In genomic region chr2:42361728-42362298, GRCh38 we compare ENCODE assay signal across 8 cellular contexts. TPM values are rescaled to one million over a fixed set of nuclear protein-coding genes. Genes with fewer than 3 reads are reported as not detected.
A peak's percentile ranks its signal among the peaks of the same experiment; 100 is the strongest.
DNase-seq lines count a peak whose midpoint lies in the region; ATAC-seq, FAIRE-seq and TF ChIP-seq lines count a peak whose summit lies in the region.

No MANE protein-coding gene starts in this region.

- H3K9me2 ChIP-seq in OCI-LY1 (ENCODE audit: low read depth, low read length) = no peaks in the 10 kb centered on the region

- H3K9ac ChIP-seq in ES-I3 (ENCODE audit: low read depth, low read length) = peak overlapping the region; percentile 57
- peak overlapping the region; percentile 87 for H3K9ac ChIP-seq in OCI-LY1 (ENCODE audit: low read length)
- peak overlapping the region; percentile 25 for H3K9ac ChIP-seq in endothelial cell of umbilical vein (replicated peaks; ENCODE audit: extremely low read depth, insufficient read depth, low read length)

- H3K36me3 ChIP-seq in ES-I3 (ENCODE audit: insufficient read depth, low read length) (no peaks in the 10 kb centered on the region), OCI-LY1 (ENCODE audit: insufficient read depth, low read length) (no peaks in the 10 kb centered on the region), endothelial cell of umbilical vein (ENCODE audit: control insufficient read depth in 2 of 2, extremely low read depth in 1 of 2, insufficient read depth in 2 of 2, low read length in 2 of 2) (no peaks in the 10 kb centered on the region)

- POLR2A ChIA-PET in endothelial cell of umbilical vein (lab: Charles Lee) = no interaction called here

- H3K4me3 ChIP-seq in OCI-LY1 (ENCODE audit: low read depth, low read length, poor library complexity, severe bottlenecking) (peak overlapping the region; percentile 87), endothelial cell of umbilical vein (replicated peaks in 1 of 3; ENCODE audit: insufficient read depth in 1 of 3, low read depth in 1 of 3, low read length in 3 of 3) (peak overlapping the region in 2 of 3 experiments; percentile 8 to 58)

- no peak for FAIRE-seq in endothelial cell of umbilical vein (lab: Jason Lieb, UNC)

- no peak for TF ChIP-seq POLR2A in endothelial cell of umbilical vein (IDR thresholded peaks at IDR 0.05; ENCODE audit: low read depth, low read length)

- no peak for DNase-seq in endothelial cell of umbilical vein (ENCODE audit: low read depth, low spot score)
- no peak for DNase-seq in osteocyte (ENCODE audit: extremely low spot score, unreplicated experiment)
- DNase-seq in hypothalamus (lab: John Stamatoyannopoulos, UW) = no peak
- DNase-seq in anterior cingulate cortex (lab: John Stamatoyannopoulos, UW) = no peak
- no peak for DNase-seq in amygdala (lab: John Stamatoyannopoulos, UW)

- no peaks in the 10 kb centered on the region for H3K9me3 ChIP-seq in ES-I3 (ENCODE audit: control insufficient read depth, insufficient read depth, low read length)
- no peaks in the 10 kb centered on the region for H3K9me3 ChIP-seq in OCI-LY1 (ENCODE audit: low read length)
- H3K9me3 ChIP-seq in endothelial cell of umbilical vein (replicated peaks; ENCODE audit: control insufficient read depth, insufficient read depth, low read length) = no peaks in the 10 kb centered on the region

- peak overlapping the region; percentile 66 for H2AFZ ChIP-seq in OCI-LY1 (ENCODE audit: low read length)
- peak overlapping the region; percentile 88 for H2AFZ ChIP-seq in endothelial cell of umbilical vein (ENCODE audit: low read depth, low read length)

- H3K4me1 ChIP-seq in ES-I3 (ENCODE audit: insufficient read depth, low read length) (peaks cover 7% of the 10 kb centered on the region; the same call in 1 of the 2 replicates), OCI-LY1 (ENCODE audit: insufficient read depth, low read length, severe bottlenecking) (peaks cover 32% of the 10 kb centered on the region), endothelial cell of umbilical vein (ENCODE audit: control insufficient read depth, extremely low read depth, insufficient read depth, low read length) (peaks cover 18% of the 10 kb centered on the region)

- H3K4me2 ChIP-seq in OCI-LY1 (ENCODE audit: low read length) (peak overlapping the region; percentile 74), endothelial cell of umbilical vein (ENCODE audit: insufficient read depth, low read length) (peak overlapping the region; percentile 85)

- BruUV-seq in endothelial cell of umbilical vein (replicated peaks; lab: Mats Ljungman, UMichigan) = no TSS peak

- no peaks in the 10 kb centered on the region for H3K36me3 Mint-ChIP-seq in osteocyte (ENCODE audit: unreplicated experiment)

- H3K79me2 ChIP-seq in OCI-LY1 (ENCODE audit: insufficient read depth, low read length) (peaks cover 39% of the 10 kb centered on the region), endothelial cell of umbilical vein (ENCODE audit: control insufficient read depth, insufficient read depth, low read length) (peaks cover 38% of the 10 kb centered on the region)

- no peaks in the 10 kb centered on the region for H3K27me3 ChIP-seq in OCI-LY1 (ENCODE audit: insufficient read depth, low read length)
- peaks cover 1 to 2% of the 10 kb centered on the region in 2 experiments for H3K27me3 ChIP-seq in endothelial cell of umbilical vein (ENCODE audit: control insufficient read depth in 2 of 2, insufficient read depth in 2 of 2, low read length in 2 of 2)

- peaks cover 37% of the 10 kb centered on the region for H3K4me1 Mint-ChIP-seq in osteocyte (ENCODE audit: unreplicated experiment)

- TF ChIP-seq CTCF in OCI-LY1 (IDR thresholded peaks at IDR 0.05; ENCODE audit: low read length) = no peak; the same call in 1 of the 2 replicates
- TF ChIP-seq CTCF in endothelial cell of umbilical vein (IDR thresholded peaks at IDR 0.05; ENCODE audit: extremely low read depth in 1 of 2, insufficient read depth in 1 of 2, low read depth in 1 of 2, low read length in 2 of 2) = no peak
- no peak for TF ChIP-seq CTCF in osteocyte (IDR thresholded peaks at IDR 0.05)

- intact Hi-C loops in endothelial cell of umbilical vein (cut with micrococcal nuclease) = loop anchor here (1.0 to 2.0 kb wide), 6 partner anchors 33 to 315 kb away; partner anchors contain the start of gene EML4

- H3K27ac ChIP-seq in OCI-LY1 (ENCODE audit: low read depth, low read length, poor library complexity, severe bottlenecking) = no peak overlapping the region
- H3K27ac ChIP-seq in endothelial cell of umbilical vein (ENCODE audit: insufficient read depth, low read depth, low read length) = no peak overlapping the region

- no peaks in the 10 kb centered on the region for H3K9me3 Mint-ChIP-seq in osteocyte (ENCODE audit: unreplicated experiment)

- dilution Hi-C loops in endothelial cell of umbilical vein (cut with MboI; ENCODE audit: extremely low pct_ligation_motif_present, low sequenced_read_pairs) = no loop called here

- H4K20me1 ChIP-seq in OCI-LY1 (ENCODE audit: insufficient read depth, low read length) (no peaks in the 10 kb centered on the region), endothelial cell of umbilical vein (replicated peaks; ENCODE audit: control insufficient read depth, extremely low read depth, insufficient read depth, low read length) (no peaks in the 10 kb centered on the region)

- H3K27me3 Mint-ChIP-seq in osteocyte (ENCODE audit: unreplicated experiment) = peaks cover 36% of the 10 kb centered on the region

- peak overlapping the region; percentile 100 for H3K27ac Mint-ChIP-seq in osteocyte (ENCODE audit: unreplicated experiment)

- CTCF ChIA-PET in endothelial cell of umbilical vein (lab: Charles Lee) = no interaction called here

- no peak for ATAC-seq in HG02759 (IDR thresholded peaks at IDR 0.05; ENCODE audit: unreplicated experiment)

- no peaks in the 10 kb centered on the region for H3K9me1 ChIP-seq in endothelial cell of umbilical vein (replicated peaks; ENCODE audit: control insufficient read depth, extremely low read depth, insufficient read depth, low read length)

- H3F3A ChIP-seq in OCI-LY1 (ENCODE audit: insufficient read depth, low read length) = no peaks in the 10 kb centered on the region

- peak overlapping the region; percentile 87 for H3K4me3 Mint-ChIP-seq in osteocyte (ENCODE audit: unreplicated experiment)

TF ChIP-seq in endothelial cell of umbilical vein, 7 proteins besides CTCF, POLR2A, EP300 and RAD21:
- no peak for TF ChIP-seq POLR2AphosphoS5 (IDR thresholded peaks at IDR 0.05; ENCODE audit: insufficient read depth, low read depth, low read length)
- TF ChIP-seq FOS (IDR thresholded peaks at IDR 0.05; ENCODE audit: borderline replicate concordance, insufficient read depth, low read length) = no peak
- no peak for TF ChIP-seq MYC (IDR thresholded peaks at IDR 0.05; ENCODE audit: low read depth, low read length)
- TF ChIP-seq MAX (IDR thresholded peaks at IDR 0.05; ENCODE audit: insufficient read depth, insufficient read length) = no peak
- no peak for TF ChIP-seq GATA2 (IDR thresholded peaks at IDR 0.05; ENCODE audit: insufficient read depth, insufficient read length, low read depth, low read length)
- no peak for TF ChIP-seq EZH2 (IDR thresholded peaks at IDR 0.05; ENCODE audit: borderline replicate concordance, low read depth, low read length, severe bottlenecking)
- no peak for TF ChIP-seq JUN (IDR thresholded peaks at IDR 0.05; ENCODE audit: borderline replicate concordance, insufficient read depth, insufficient read length, low read depth)
TF ChIP-seq in endothelial cell of umbilical vein: peak in this region for 0.

RNA-seq across cellular contexts. Expression of gene COX7A2L, which starts 0.8 kb away (rescaled TPM):
- total RNA-seq in endothelial cell of umbilical vein (94.2 and 101 TPM in 2 replicates), osteocyte (103 and 114 TPM in 2 replicates)
- polyA plus RNA-seq in endothelial cell of umbilical vein = 86.6 and 119 TPM in 2 replicates
- polyA plus RNA-seq in endothelial cell of umbilical vein (2011; cell fraction: cytosol; rRNA removed) = 117 and 146 TPM in 2 replicates
- polyA plus RNA-seq in endothelial cell of umbilical vein (2011; cell fraction: nucleus; rRNA removed) = 40.6 and 50.7 TPM in 2 replicates
- 143 and 177 TPM in 2 replicates for polyA plus RNA-seq in endothelial cell of umbilical vein (2012)
- 57.2 and 60.5 TPM in 2 replicates for polyA minus RNA-seq in endothelial cell of umbilical vein
- polyA minus RNA-seq in endothelial cell of umbilical vein (2011; cell fraction: cytosol; rRNA and poly(A)+ RNA removed) = 34.2 TPM
- 17.2 and 25.3 TPM in 2 replicates for polyA minus RNA-seq in endothelial cell of umbilical vein (2011; cell fraction: nucleus; rRNA and poly(A)+ RNA removed)

Comparison
In these comparisons a context has a peak if more than half of its experiments do, and no peak if none do; other contexts are left out.
1. H3K9ac ChIP-seq: peak in every context shown above with its lines; median percentile 87 in OCI-LY1; 57 in ES-I3; 25 in endothelial cell of umbilical vein.